In the genomic region with DNA sequence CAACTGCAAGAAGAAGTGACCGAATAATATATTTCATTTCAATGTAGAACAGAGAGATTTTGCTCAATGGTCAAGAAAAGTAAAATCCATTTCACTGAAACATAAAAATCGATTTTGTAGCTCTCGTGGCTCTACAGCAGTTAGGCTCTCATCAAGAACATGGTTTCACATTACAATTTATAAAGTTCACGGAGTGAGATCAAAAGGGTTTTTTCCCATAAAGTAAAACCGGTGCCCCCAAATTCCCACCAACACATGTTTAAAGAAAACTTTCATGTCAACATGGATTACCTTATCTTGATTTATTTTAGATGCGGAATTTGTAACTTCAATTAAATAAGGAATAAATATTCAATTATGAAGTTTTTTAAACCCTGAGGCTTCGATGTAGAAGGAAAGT, we compare ENCODE assay signal across 36 cellular contexts. TPM values are rescaled to one million over a fixed set of nuclear protein-coding genes. Genes with fewer than 3 reads are reported as not detected.
DNase-seq lines count a peak whose midpoint lies in the region; TF ChIP-seq lines count a peak whose summit lies in the region.
"Had no signal": no experiment of that assay in that cellular context is flagged by ENCODE, and none has a peak within 500 bp of the region (broad histone marks: within the 10 kb centered on the region; RNA-seq: fewer than 3 reads in every experiment).

No MANE protein-coding gene starts in this region.

- H3K36me3 ChIP-seq in HEK293 (ENCODE audit: control insufficient read depth in 2 of 2, insufficient read depth in 1 of 2, low read length in 2 of 2): no peaks in the 10 kb centered on the region
- H3K36me3 ChIP-seq: BE2C; BLaER1; BLaER1 treated with 17β-estradiol and CSF1 and Interleukin-3, amounts not matched to agents 10 nM and 100 nM had no signal

- H3K4me1 ChIP-seq in HEK293 (ENCODE audit: control insufficient read depth, insufficient read depth, low read length): peaks cover 9% of the 10 kb centered on the region
- H3K4me1 ChIP-seq: A549; BE2C; BLaER1; BLaER1 treated with 17β-estradiol and CSF1 and Interleukin-3, amounts not matched to agents 10 nM and 100 nM; Caco-2 had no signal

- peak; percentile 12 for DNase-seq in NCI-H510A treated with DMSO at 0.1 percent for 48 hours (lab: John Stamatoyannopoulos, UW)
- DNase-seq in NCI-H510A (lab: John Stamatoyannopoulos, UW): no peak
- peak; percentile 27 for DNase-seq in left kidney (ENCODE audit: low read depth, low spot score)
- no peak for DNase-seq in mesothelial cell of epicardium (ENCODE audit: low spot score in 2 of 2, unreplicated experiment in 2 of 2)
- DNase-seq in NCI-H187 treated with DMSO at 0.1 percent for 48 hours (lab: John Stamatoyannopoulos, UW): no peak
- no peak for DNase-seq in stimulated activated naive CD4-positive, alpha-beta T cell (lab: John Stamatoyannopoulos, UW)
- DNase-seq in immature natural killer cell: no peak
- DNase-seq: 8988T; ACHN; AML-193; BE2C; C1 segment of cervical spinal cord; Caco-2; Calu3; CD4-positive, alpha-beta memory T cell; CD4-positive, alpha-beta T cell; CD4-positive, CD25-positive, alpha-beta regulatory T cell; CD8-positive, alpha-beta memory T cell; CD8-positive, alpha-beta T cell; COR-L47; DMS 273 treated with DMSO at 0.1 percent for 48 hours; DMS153; DMS53; DMS79; DMS79 treated with DMSO at 0.1 percent for 48 hours; DND-41; EL had no signal

- no peak overlapping the region for H3K4me3 ChIP-seq in HEK293 (ENCODE audit: low read depth, low read length)
- H3K4me3 ChIP-seq: A549; BLaER1; BLaER1 treated with 17β-estradiol and CSF1 and Interleukin-3, amounts not matched to agents 10 nM and 100 nM had no signal

- H3K36me3 Mint-ChIP-seq in mesothelial cell of epicardium (no peaks in the 10 kb centered on the region), immature natural killer cell (peaks cover 0 to 3% (median 0%) of the 10 kb centered on the region in 3 donors)
- H3K36me3 Mint-ChIP-seq: CD14-positive monocyte; CD4-positive, alpha-beta memory T cell; CD4-positive, CD25-positive, alpha-beta regulatory T cell; CD8-positive, alpha-beta memory T cell; CD8-positive, alpha-beta T cell had no signal

- CTCF ChIA-PET in HEK293 (lab: Yijun Ruan, JAX): no interaction called here

- H3K4me1 Mint-ChIP-seq in mesothelial cell of epicardium (peaks cover 44% of the 10 kb centered on the region), immature natural killer cell (peaks cover 0 to under 1% of the 10 kb centered on the region in 2 donors)
- H3K4me1 Mint-ChIP-seq: CD4-positive, alpha-beta memory T cell; CD8-positive, alpha-beta memory T cell had no signal

- TF ChIP-seq CTCF in HEK293 (tag by site-specific recombination; IDR thresholded peaks at IDR 0.05) (no peak), mesothelial cell of epicardium (IDR thresholded peaks at IDR 0.05; ENCODE audit: unreplicated experiment) (no peak)

- POLR2A ChIA-PET in HEK293 (lab: Yijun Ruan, JAX): no interaction called here

- H3K9me3 Mint-ChIP-seq in mesothelial cell of epicardium (peaks cover 3% of the 10 kb centered on the region), immature natural killer cell (no peaks in the 10 kb centered on the region)
- H3K9me3 Mint-ChIP-seq: CD4-positive, alpha-beta memory T cell; CD4-positive, alpha-beta T cell; CD8-positive, alpha-beta memory T cell; CD8-positive, alpha-beta T cell had no signal

- no peak overlapping the region for H3K27ac ChIP-seq in HEK293 (ENCODE audit: extremely low read depth, low read depth, low read length)
- H3K27ac ChIP-seq: 22Rv1; A549; BLaER1; BLaER1 treated with 17β-estradiol and CSF1 and Interleukin-3, amounts not matched to agents 10 nM and 100 nM; C4-2B had no signal

- no peaks in the 10 kb centered on the region for H3K9me3 ChIP-seq in HEK293 (ENCODE audit: control insufficient read depth, insufficient read depth, low read depth, low read length)
- H3K9me3 ChIP-seq: A549, BE2C, BLaER1, Caco-2 had no signal

- H3K27ac Mint-ChIP-seq in mesothelial cell of epicardium (peak overlapping the region; percentile 69), immature natural killer cell (no peak overlapping the region)
- H3K27ac Mint-ChIP-seq: B cell; CD14-positive monocyte; CD4-positive, alpha-beta memory T cell; CD4-positive, alpha-beta T cell; CD4-positive, CD25-positive, alpha-beta regulatory T cell; CD8-positive, alpha-beta memory T cell; CD8-positive, alpha-beta T cell had no signal

- H3K4me3 Mint-ChIP-seq in mesothelial cell of epicardium (peak overlapping the region; percentile 1), immature natural killer cell (no peak overlapping the region)
- H3K4me3 Mint-ChIP-seq: B cell; CD14-positive monocyte; CD4-positive, alpha-beta T cell; CD4-positive, CD25-positive, alpha-beta regulatory T cell; CD8-positive, alpha-beta memory T cell; CD8-positive, alpha-beta T cell had no signal

- H3K27me3 Mint-ChIP-seq in mesothelial cell of epicardium (ENCODE audit: low read depth): peaks cover 54% of the 10 kb centered on the region
- no peaks in the 10 kb centered on the region for H3K27me3 Mint-ChIP-seq in immature natural killer cell (ENCODE audit: low read depth in 3 of 3)
- H3K27me3 Mint-ChIP-seq: B cell; CD4-positive, alpha-beta T cell; CD4-positive, CD25-positive, alpha-beta regulatory T cell had no signal

TF ChIP-seq in HEK293, 187 proteins besides CTCF, POLR2A, EP300 and RAD21 (continues in another document):
- no peak for TF ChIP-seq ZNF24 (tag by site-specific recombination; IDR thresholded peaks at IDR 0.05)
- no peak for TF ChIP-seq ZNF341 (tag by site-specific recombination; IDR thresholded peaks at IDR 0.05; ENCODE audit: low read depth)
- TF ChIP-seq ZNF596 (tag by site-specific recombination; IDR thresholded peaks at IDR 0.05): 0 out of 2 replicates have a peak, but pooled peaks have one; percentile 4
- TF ChIP-seq ZBTB48 (tag by site-specific recombination; IDR thresholded peaks at IDR 0.05): no peak
- TF ChIP-seq ZBTB17 (tag by site-specific recombination; IDR thresholded peaks at IDR 0.05): peak; percentile 28; the same call in 1 of the 2 replicates
- no peak for TF ChIP-seq MZF1 (tag by site-specific recombination; IDR thresholded peaks at IDR 0.05; ENCODE audit: borderline replicate concordance)
- TF ChIP-seq, protein P1, sequence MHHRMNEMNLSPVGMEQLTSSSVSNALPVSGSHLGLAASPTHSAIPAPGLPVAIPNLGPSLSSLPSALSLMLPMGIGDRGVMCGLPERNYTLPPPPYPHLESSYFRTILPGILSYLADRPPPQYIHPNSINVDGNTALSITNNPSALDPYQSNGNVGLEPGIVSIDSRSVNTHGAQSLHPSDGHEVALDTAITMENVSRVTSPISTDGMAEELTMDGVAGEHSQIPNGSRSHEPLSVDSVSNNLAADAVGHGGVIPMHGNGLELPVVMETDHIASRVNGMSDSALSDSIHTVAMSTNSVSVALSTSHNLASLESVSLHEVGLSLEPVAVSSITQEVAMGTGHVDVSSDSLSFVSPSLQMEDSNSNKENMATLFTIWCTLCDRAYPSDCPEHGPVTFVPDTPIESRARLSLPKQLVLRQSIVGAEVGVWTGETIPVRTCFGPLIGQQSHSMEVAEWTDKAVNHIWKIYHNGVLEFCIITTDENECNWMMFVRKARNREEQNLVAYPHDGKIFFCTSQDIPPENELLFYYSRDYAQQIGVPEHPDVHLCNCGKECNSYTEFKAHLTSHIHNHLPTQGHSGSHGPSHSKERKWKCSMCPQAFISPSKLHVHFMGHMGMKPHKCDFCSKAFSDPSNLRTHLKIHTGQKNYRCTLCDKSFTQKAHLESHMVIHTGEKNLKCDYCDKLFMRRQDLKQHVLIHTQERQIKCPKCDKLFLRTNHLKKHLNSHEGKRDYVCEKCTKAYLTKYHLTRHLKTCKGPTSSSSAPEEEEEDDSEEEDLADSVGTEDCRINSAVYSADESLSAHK (tag by site-specific recombination; IDR thresholded peaks at IDR 0.05): no peak
- no peak for TF ChIP-seq ZNF391 (tag by site-specific recombination; IDR thresholded peaks at IDR 0.05; ENCODE audit: borderline replicate concordance, low read depth)
- peak; percentile 16; the same call in 1 of the 2 replicates for TF ChIP-seq OSR2 (tag by site-specific recombination; IDR thresholded peaks at IDR 0.05)
- no peak for TF ChIP-seq ZNF423 (tag by site-specific recombination; IDR thresholded peaks at IDR 0.05)
- TF ChIP-seq, protein P2, sequence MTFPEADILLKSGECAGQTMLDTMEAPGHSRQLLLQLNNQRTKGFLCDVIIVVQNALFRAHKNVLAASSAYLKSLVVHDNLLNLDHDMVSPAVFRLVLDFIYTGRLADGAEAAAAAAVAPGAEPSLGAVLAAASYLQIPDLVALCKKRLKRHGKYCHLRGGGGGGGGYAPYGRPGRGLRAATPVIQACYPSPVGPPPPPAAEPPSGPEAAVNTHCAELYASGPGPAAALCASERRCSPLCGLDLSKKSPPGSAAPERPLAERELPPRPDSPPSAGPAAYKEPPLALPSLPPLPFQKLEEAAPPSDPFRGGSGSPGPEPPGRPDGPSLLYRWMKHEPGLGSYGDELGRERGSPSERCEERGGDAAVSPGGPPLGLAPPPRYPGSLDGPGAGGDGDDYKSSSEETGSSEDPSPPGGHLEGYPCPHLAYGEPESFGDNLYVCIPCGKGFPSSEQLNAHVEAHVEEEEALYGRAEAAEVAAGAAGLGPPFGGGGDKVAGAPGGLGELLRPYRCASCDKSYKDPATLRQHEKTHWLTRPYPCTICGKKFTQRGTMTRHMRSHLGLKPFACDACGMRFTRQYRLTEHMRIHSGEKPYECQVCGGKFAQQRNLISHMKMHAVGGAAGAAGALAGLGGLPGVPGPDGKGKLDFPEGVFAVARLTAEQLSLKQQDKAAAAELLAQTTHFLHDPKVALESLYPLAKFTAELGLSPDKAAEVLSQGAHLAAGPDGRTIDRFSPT (tag by site-specific recombination; IDR thresholded peaks at IDR 0.05): no peak
- TF ChIP-seq ZBTB8A (tag by site-specific recombination; IDR thresholded peaks at IDR 0.05): 0 out of 2 replicates have a peak, but pooled peaks have one; percentile 10
- no peak for TF ChIP-seq ZNF510 (tag by site-specific recombination; IDR thresholded peaks at IDR 0.05; ENCODE audit: insufficient replicate concordance)
- no peak for TF ChIP-seq ZFHX2 (tag by site-specific recombination; conservative IDR thresholded peaks at IDR 0.05)
- TF ChIP-seq, protein P3, sequence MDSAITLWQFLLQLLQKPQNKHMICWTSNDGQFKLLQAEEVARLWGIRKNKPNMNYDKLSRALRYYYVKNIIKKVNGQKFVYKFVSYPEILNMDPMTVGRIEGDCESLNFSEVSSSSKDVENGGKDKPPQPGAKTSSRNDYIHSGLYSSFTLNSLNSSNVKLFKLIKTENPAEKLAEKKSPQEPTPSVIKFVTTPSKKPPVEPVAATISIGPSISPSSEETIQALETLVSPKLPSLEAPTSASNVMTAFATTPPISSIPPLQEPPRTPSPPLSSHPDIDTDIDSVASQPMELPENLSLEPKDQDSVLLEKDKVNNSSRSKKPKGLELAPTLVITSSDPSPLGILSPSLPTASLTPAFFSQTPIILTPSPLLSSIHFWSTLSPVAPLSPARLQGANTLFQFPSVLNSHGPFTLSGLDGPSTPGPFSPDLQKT (IDR thresholded peaks at IDR 0.05; ENCODE audit: borderline replicate concordance, low read depth, low read length): no peak

RNA-seq across cellular contexts. Expression of a gene that starts 16.3 kb away (rescaled TPM):
- total RNA-seq in mesothelial cell of epicardium: 2.1 to 3.2 TPM (median 2.4 TPM) in 3 replicates
- 10 to 100 TPM; 17.6 to 19.4 (median 18.8) TPM for polyA plus RNA-seq in immature natural killer cell
- polyA plus RNA-seq: BJ had no signal

Comparison
In these comparisons a context has a peak if more than half of its experiments do, and no peak if none do; other contexts are left out.
1. DNase-seq: peak in NCI-H510A treated with DMSO at 0.1 percent for 48 hours (single experiment) and left kidney (single experiment); none in NCI-H510A (single experiment), mesothelial cell of epicardium (0 of 2), NCI-H187 treated with DMSO at 0.1 percent for 48 hours (single experiment), stimulated activated naive CD4-positive, alpha-beta T cell (0 of 6) and immature natural killer cell (0 of 3).